ENCODE assay signal across 10 cellular contexts in the genomic region with DNA sequence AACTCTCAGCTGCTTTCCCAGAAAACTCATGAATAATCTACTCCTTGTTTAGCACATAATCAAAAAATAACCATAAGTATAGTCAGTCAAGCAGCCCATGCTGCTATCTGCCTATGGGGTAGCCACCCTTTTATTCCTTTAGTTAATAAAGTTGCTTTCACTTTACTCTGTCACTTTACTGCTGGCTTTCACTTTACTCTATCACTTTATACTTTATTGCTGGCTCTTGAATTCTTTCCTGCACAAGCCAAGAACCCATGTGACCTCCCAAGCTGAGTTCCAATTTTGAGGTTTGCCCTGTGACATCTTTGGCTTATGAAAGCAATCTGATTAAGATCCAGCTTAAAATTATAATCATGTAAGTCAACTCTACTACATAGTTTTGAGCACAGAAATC.
DNase-seq lines count a peak whose midpoint lies in the region; ATAC-seq and TF ChIP-seq lines count a peak whose summit lies in the region.
"Had no signal": no experiment of that assay in that cellular context is flagged by ENCODE, and none has a peak within 500 bp of the region (broad histone marks: within the 10 kb centered on the region; RNA-seq: fewer than 3 reads in every experiment).

No MANE protein-coding gene starts in this region.

- H3K9me3 Mint-ChIP-seq in activated CD4-positive, alpha-beta T cell treated with anti-CD3 and anti-CD28 coated beads for 36 hours (ENCODE audit: low read depth), result peaks cover 5% of the 10 kb centered on the region

- no peaks in the 10 kb centered on the region for H4K20me1 ChIP-seq in fibroblast of lung (ENCODE audit: control insufficient read depth, extremely low read depth, insufficient read depth, low read length)

- H3K4me2 ChIP-seq in fibroblast of lung (ENCODE audit: extremely low read depth, insufficient read depth, low read length), result no peak overlapping the region

- no peak overlapping the region for H3K4me3 Mint-ChIP-seq in activated CD4-positive, alpha-beta T cell treated with anti-CD3 and anti-CD28 coated beads for 36 hours
- H3K4me3 Mint-ChIP-seq: stimulated activated naive B cell treated with anti-CD40 and anti-IgM and Interleukin-4, amounts not matched to agents 10 μg/mL and 1 μg/mL and 100 μg/mL, for 72 hours had no signal

- H3K9me3 ChIP-seq in fibroblast of lung (ENCODE audit: control insufficient read depth, insufficient read depth, low read depth, low read length), result no peaks in the 10 kb centered on the region

- POLR2A ChIA-PET in activated CD4-positive, alpha-beta T cell treated with anti-CD3 and anti-CD28 coated beads for 36 hours (lab: Charles Lee), result no interaction called here

- peaks cover 39% of the 10 kb centered on the region for H3K4me1 Mint-ChIP-seq in activated CD4-positive, alpha-beta T cell treated with anti-CD3 and anti-CD28 coated beads for 36 hours

- no peaks in the 10 kb centered on the region for H3K27me3 Mint-ChIP-seq in activated CD4-positive, alpha-beta T cell treated with anti-CD3 and anti-CD28 coated beads for 36 hours

- H2AFZ ChIP-seq in fibroblast of lung (ENCODE audit: low read length), result no peak overlapping the region

- CTCF ChIA-PET in activated CD4-positive, alpha-beta T cell treated with anti-CD3 and anti-CD28 coated beads for 36 hours (lab: Charles Lee), result interaction anchor here (0.6 kb wide), 1 partner anchor 1254 kb away, joined by 3 read pairs; no protein-coding TSS in a partner anchor

- no peaks in the 10 kb centered on the region for H3K79me2 ChIP-seq in fibroblast of lung (ENCODE audit: control insufficient read depth, insufficient read depth, low read length)

- intact Hi-C loops in activated CD4-positive, alpha-beta T cell treated with anti-CD3 and anti-CD28 coated beads for 36 hours (cut with DNase I, micrococcal nuclease), result no loop called here

- peak; percentile 10 for DNase-seq in activated CD4-positive, alpha-beta T cell treated with anti-CD3 and anti-CD28 coated beads for 36 hours
- DNase-seq in activated CD4-positive, alpha-beta T cell treated with anti-CD3 and anti-CD28 coated beads for 48 hours, result no peak
- DNase-seq in M059J (ENCODE audit: low read depth) (peak; percentile 83), fibroblast of lung (ENCODE audit: low read depth in 2 of 2) (peak; percentile 79 to 91), NCI-H774 (lab: John Stamatoyannopoulos, UW) (no peak)
- DNase-seq in stimulated activated naive CD8-positive, alpha-beta T cell treated with anti-CD3 and anti-CD28 coated beads, Interleukin-15, Interleukin-2, amounts not matched to agents 100 U/mL and 50 U/mL, for 24 hours, result no peak
- DNase-seq in activated effector memory CD4-positive, alpha-beta T cell treated with anti-CD3 and anti-CD28 coated beads, Interleukin-2, amount 50 U/mL, for 16 hours, result no peak
- DNase-seq: activated CD4-positive, CD25-positive, alpha-beta regulatory T cell treated with anti-CD3 and anti-CD28 coated beads, Interleukin-2, amount 50 U/mL, for 72 hours; stimulated activated naive B cell treated with anti-CD40 and anti-IgM and Interleukin-4, amounts not matched to agents 10 μg/mL and 1 μg/mL and 100 μg/mL, for 72 hours had no signal

- H3K4me1 ChIP-seq in fibroblast of lung (ENCODE audit: control insufficient read depth, extremely low read depth, insufficient read depth, low read length), result no peaks in the 10 kb centered on the region

- peak overlapping the region; percentile 78 for H3K27ac Mint-ChIP-seq in activated CD4-positive, alpha-beta T cell treated with anti-CD3 and anti-CD28 coated beads for 36 hours
- H3K27ac Mint-ChIP-seq: stimulated activated naive B cell treated with anti-CD40 and anti-IgM and Interleukin-4, amounts not matched to agents 10 μg/mL and 1 μg/mL and 100 μg/mL, for 72 hours had no signal

- peak; percentile 71 for ATAC-seq in activated CD4-positive, alpha-beta T cell treated with anti-CD3 and anti-CD28 coated beads for 36 hours
- ATAC-seq in stimulated activated naive CD8-positive, alpha-beta T cell treated with anti-CD3 and anti-CD28 coated beads, Interleukin-15, Interleukin-2, amounts not matched to agents 100 U/mL and 50 U/mL, for 24 hours, result peak; percentile 40
- no peak for ATAC-seq in HG03095 (IDR thresholded peaks at IDR 0.05; ENCODE audit: unreplicated experiment)

- H3K36me3 Mint-ChIP-seq in activated CD4-positive, alpha-beta T cell treated with anti-CD3 and anti-CD28 coated beads for 36 hours (ENCODE audit: low read depth), result peaks cover 2% of the 10 kb centered on the region
- H3K36me3 Mint-ChIP-seq: stimulated activated naive B cell treated with anti-CD40 and anti-IgM and Interleukin-4, amounts not matched to agents 10 μg/mL and 1 μg/mL and 100 μg/mL, for 72 hours had no signal

- no peaks in the 10 kb centered on the region for H3K36me3 ChIP-seq in fibroblast of lung (ENCODE audit: control insufficient read depth, insufficient read depth, low read length)

- no peak overlapping the region for H3K27ac ChIP-seq in fibroblast of lung (ENCODE audit: insufficient read depth, low read length)

- H3K27me3 ChIP-seq in fibroblast of lung (ENCODE audit: control insufficient read depth, insufficient read depth, low read length), result no peaks in the 10 kb centered on the region

- H3K9ac ChIP-seq in fibroblast of lung (ENCODE audit: insufficient read depth, low read length), result no peak overlapping the region

- no peak for TF ChIP-seq CTCF in fibroblast of lung (conservative IDR thresholded peaks at IDR 0.05 in 1 of 2, IDR thresholded peaks at IDR 0.05 in 1 of 2; ENCODE audit: low read depth in 1 of 2, low read length in 2 of 2)

- peak overlapping the region in 2 of 4 experiments; percentile 8 to 16 for H3K4me3 ChIP-seq in fibroblast of lung (replicated peaks in 1 of 4; ENCODE audit: control extremely low read depth in 1 of 4, insufficient read depth in 1 of 4, low read depth in 3 of 4, low read length in 4 of 4)

Comparison
In these comparisons a context has a peak if more than half of its experiments do, and no peak if none do; other contexts are left out.
1. DNase-seq: peak in activated CD4-positive, alpha-beta T cell treated with anti-CD3 and anti-CD28 coated beads for 36 hours (single experiment), M059J (single experiment) and fibroblast of lung (2 of 2); none in activated CD4-positive, alpha-beta T cell treated with anti-CD3 and anti-CD28 coated beads for 48 hours (single experiment), stimulated activated naive CD8-positive, alpha-beta T cell treated with anti-CD3 and anti-CD28 coated beads, Interleukin-15, Interleukin-2, amounts not matched to agents 100 U/mL and 50 U/mL, for 24 hours (single experiment), NCI-H774 (single experiment) and activated effector memory CD4-positive, alpha-beta T cell treated with anti-CD3 and anti-CD28 coated beads, Interleukin-2, amount 50 U/mL, for 16 hours (single experiment).